In genomic region chr13:65336106-65336603, GRCh38 we compare ENCODE assay signal across 18 cellular contexts.
"Had no signal": no experiment of that assay in that cellular context is flagged by ENCODE, and none has a peak within 500 bp of the region (broad histone marks: within the 10 kb centered on the region; RNA-seq: fewer than 3 reads in every experiment).

No MANE protein-coding gene starts in this region.

- H3K4me1 Mint-ChIP-seq: naive thymus-derived CD8-positive, alpha-beta T cell; T-helper 17 cell had no signal

- ATAC-seq: activated T-cell treated with anti-CD3 and anti-CD28 coated beads, Interleukin-2, amount 50 U/mL, for 72 hours; body of pancreas; left cardiac atrium; naive thymus-derived CD8-positive, alpha-beta T cell; pancreas; T-helper 17 cell had no signal

- H3K27me3 ChIP-seq: body of pancreas, dorsolateral prefrontal cortex, hepatocyte, pancreas, sigmoid colon, spleen had no signal

- H3K9me3 ChIP-seq: body of pancreas, pancreas, sigmoid colon, spleen had no signal

- H3K27ac Mint-ChIP-seq: activated naive CD8-positive, alpha-beta T cell; activated T-cell treated with anti-CD3 and anti-CD28 coated beads, Interleukin-2, amount 50 U/mL, for 72 hours; naive thymus-derived CD8-positive, alpha-beta T cell; T-helper 17 cell had no signal

- H3K36me3 Mint-ChIP-seq: activated naive CD8-positive, alpha-beta T cell; naive thymus-derived CD8-positive, alpha-beta T cell had no signal

- H3K4me3 ChIP-seq: body of pancreas, dorsolateral prefrontal cortex, hepatocyte, pancreas, sigmoid colon, spleen had no signal

- H2AFZ ChIP-seq: hepatocyte had no signal

- H3K27ac ChIP-seq: body of pancreas, dorsolateral prefrontal cortex, epithelial cell of prostate, hepatocyte, pancreas, sigmoid colon, spleen had no signal

- H3K79me2 ChIP-seq: hepatocyte had no signal

- H3K36me3 ChIP-seq: pancreas, sigmoid colon, spleen had no signal

- H3K4me3 Mint-ChIP-seq: activated naive CD8-positive, alpha-beta T cell; activated T-cell treated with anti-CD3 and anti-CD28 coated beads, Interleukin-2, amount 50 U/mL, for 72 hours; naive thymus-derived CD8-positive, alpha-beta T cell; T-helper 17 cell had no signal

- H3K4me1 ChIP-seq: body of pancreas, pancreas, sigmoid colon, spleen had no signal

- H3K27me3 Mint-ChIP-seq: activated naive CD8-positive, alpha-beta T cell; naive thymus-derived CD8-positive, alpha-beta T cell; T-helper 17 cell had no signal

- H3K4me2 ChIP-seq: hepatocyte had no signal

- DNase-seq: activated CD4-positive, alpha-beta T cell treated with anti-CD3 and anti-CD28 coated beads, Interleukin-2, amount 50 U/mL, for 4 hours; activated gamma-delta T cell treated with Interleukin-2 at 50 U/mL for 16 hours; activated T-cell treated with anti-CD3 and anti-CD28 coated beads, Interleukin-2, amount 50 U/mL, for 72 hours; amygdala; body of pancreas; central memory CD4-positive, alpha-beta T cell; dorsolateral prefrontal cortex; left cardiac atrium; mesendoderm; naive thymus-derived CD8-positive, alpha-beta T cell; spleen; stimulated activated naive CD4-positive, alpha-beta T cell; T-helper 17 cell had no signal
